ENCODE assay signal across 9 cellular contexts in the genomic region with DNA sequence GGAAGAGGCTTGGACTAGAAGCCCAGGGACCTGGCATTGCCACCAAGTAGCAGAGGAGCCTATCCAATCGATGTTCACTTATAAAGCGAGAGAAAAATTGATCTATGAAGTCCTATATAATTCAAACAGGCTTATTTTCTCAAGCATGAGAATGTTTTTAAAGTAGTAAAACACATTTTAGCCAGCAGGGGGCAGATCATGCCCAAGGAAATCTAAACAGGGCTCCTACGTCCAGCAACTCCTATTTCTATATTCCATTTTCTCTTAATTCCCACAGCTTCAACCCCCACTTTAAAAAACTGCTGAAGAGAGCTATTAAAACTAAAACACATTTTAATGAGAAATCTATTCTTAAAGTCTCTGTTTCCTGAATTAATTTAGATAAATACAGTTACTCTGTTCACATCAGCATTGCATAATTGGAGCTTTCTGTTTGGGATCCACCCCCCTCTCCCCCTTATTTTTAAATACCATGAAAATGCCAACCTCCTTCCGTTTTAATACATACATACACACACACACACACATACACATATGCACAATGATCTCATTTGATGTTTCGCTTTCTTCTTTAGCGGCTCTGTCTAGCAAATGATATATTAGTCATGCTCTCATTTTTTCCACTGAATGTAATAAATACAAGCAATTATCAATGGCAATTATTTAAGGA.
DNase-seq lines count a peak whose midpoint lies in the region; ATAC-seq and TF ChIP-seq lines count a peak whose summit lies in the region.
"Had no signal": no experiment of that assay in that cellular context is flagged by ENCODE, and none has a peak within 500 bp of the region (broad histone marks: within the 10 kb centered on the region; RNA-seq: fewer than 3 reads in every experiment).

No MANE protein-coding gene starts in this region.

- H3K4me3 ChIP-seq in MM.1S (ENCODE audit: low read length), result no peak overlapping the region
- H3K4me3 ChIP-seq in Peyer's patch, result no peak overlapping the region
- H3K4me3 ChIP-seq in endocrine pancreas (ENCODE audit: control insufficient read depth, insufficient read depth, low read length), result peak overlapping the region; percentile 69

- TF ChIP-seq CTCF in MM.1S (IDR thresholded peaks at IDR 0.05; ENCODE audit: low read length) (peak; percentile 59), Peyer's patch (IDR thresholded peaks at IDR 0.05) (peak; percentile 33 to 86 (median 74))

- H3K36me3 ChIP-seq in MM.1S (replicated peaks; ENCODE audit: insufficient read depth, low read length) (no peaks in the 10 kb centered on the region), Peyer's patch (peaks cover 0 to 14% (median 0%) of the 10 kb centered on the region in 3 donors), endocrine pancreas (ENCODE audit: control insufficient read depth, insufficient read depth, low read length) (no peaks in the 10 kb centered on the region)

- no peaks in the 10 kb centered on the region for H3F3A ChIP-seq in MM.1S (ENCODE audit: insufficient read depth, low read length)

- H3K27ac ChIP-seq in MM.1S (ENCODE audit: low read length) (no peak overlapping the region), Peyer's patch (no peak overlapping the region)

- no peak overlapping the region for H2AFZ ChIP-seq in MM.1S (ENCODE audit: low read length)

- no peaks in the 10 kb centered on the region for H3K9me3 ChIP-seq in MM.1S (replicated peaks; ENCODE audit: insufficient read depth, low read length)
- no peaks in the 10 kb centered on the region for H3K9me3 ChIP-seq in Peyer's patch
- no peaks in the 10 kb centered on the region for H3K9me3 ChIP-seq in endocrine pancreas (ENCODE audit: control insufficient read depth, low read length)

- H3K27me3 ChIP-seq in MM.1S (replicated peaks; ENCODE audit: insufficient read depth, low read length) (no peaks in the 10 kb centered on the region), Peyer's patch (no peaks in the 10 kb centered on the region), endocrine pancreas (ENCODE audit: control insufficient read depth, insufficient read depth, low read length) (no peaks in the 10 kb centered on the region)

- no peak overlapping the region for H3K9ac ChIP-seq in MM.1S (ENCODE audit: low read length)
- H3K9ac ChIP-seq in endocrine pancreas (ENCODE audit: control insufficient read depth, insufficient read depth, low read length), result no peak overlapping the region

- no peaks in the 10 kb centered on the region for H4K20me1 ChIP-seq in MM.1S (ENCODE audit: insufficient read depth, low read length)

- TF ChIP-seq POLR2A in Peyer's patch (IDR thresholded peaks at IDR 0.05), result no peak
- no peak for TF ChIP-seq POLR2A in GM18505 (IDR thresholded peaks at IDR 0.05; ENCODE audit: borderline replicate concordance, extremely low read depth, insufficient read depth, insufficient read length)

- ATAC-seq in GM19043 (IDR thresholded peaks at IDR 0.05; ENCODE audit: low read depth, unreplicated experiment), result peak; percentile 53
- no peak for ATAC-seq in GM18505 (IDR thresholded peaks at IDR 0.05; ENCODE audit: unreplicated experiment)
- no peak for ATAC-seq in HG03196 (IDR thresholded peaks at IDR 0.05; ENCODE audit: unreplicated experiment)

- H3K4me1 ChIP-seq in MM.1S (ENCODE audit: low read length), result no peaks in the 10 kb centered on the region
- H3K4me1 ChIP-seq in Peyer's patch, result no peaks in the 10 kb centered on the region
- H3K4me1 ChIP-seq in endocrine pancreas (ENCODE audit: control insufficient read depth, insufficient read depth, low read length), result no peaks in the 10 kb centered on the region

- DNase-seq in CD1c-positive myeloid dendritic cell (ENCODE audit: extremely low spot score), result peak; percentile 69
- peak; percentile 44 for DNase-seq in MM.1S
- no peak for DNase-seq in Peyer's patch
- DNase-seq in mucosa of gallbladder (ENCODE audit: low spot score), result peak; percentile 33
- DNase-seq: left cardiac atrium had no signal

- H3K79me2 ChIP-seq in MM.1S (ENCODE audit: low read length), result no peaks in the 10 kb centered on the region

- H3K9me2 ChIP-seq in MM.1S (replicated peaks; ENCODE audit: insufficient read depth, low read length), result no peaks in the 10 kb centered on the region

- H3K4me2 ChIP-seq in MM.1S (ENCODE audit: low read depth, low read length), result no peak overlapping the region

Comparison
In these comparisons a context has a peak if more than half of its experiments do, and no peak if none do; other contexts are left out.
1. DNase-seq: peak in CD1c-positive myeloid dendritic cell (single experiment), MM.1S (single experiment) and mucosa of gallbladder (single experiment); none in Peyer's patch (0 of 3).